In the genomic region with DNA sequence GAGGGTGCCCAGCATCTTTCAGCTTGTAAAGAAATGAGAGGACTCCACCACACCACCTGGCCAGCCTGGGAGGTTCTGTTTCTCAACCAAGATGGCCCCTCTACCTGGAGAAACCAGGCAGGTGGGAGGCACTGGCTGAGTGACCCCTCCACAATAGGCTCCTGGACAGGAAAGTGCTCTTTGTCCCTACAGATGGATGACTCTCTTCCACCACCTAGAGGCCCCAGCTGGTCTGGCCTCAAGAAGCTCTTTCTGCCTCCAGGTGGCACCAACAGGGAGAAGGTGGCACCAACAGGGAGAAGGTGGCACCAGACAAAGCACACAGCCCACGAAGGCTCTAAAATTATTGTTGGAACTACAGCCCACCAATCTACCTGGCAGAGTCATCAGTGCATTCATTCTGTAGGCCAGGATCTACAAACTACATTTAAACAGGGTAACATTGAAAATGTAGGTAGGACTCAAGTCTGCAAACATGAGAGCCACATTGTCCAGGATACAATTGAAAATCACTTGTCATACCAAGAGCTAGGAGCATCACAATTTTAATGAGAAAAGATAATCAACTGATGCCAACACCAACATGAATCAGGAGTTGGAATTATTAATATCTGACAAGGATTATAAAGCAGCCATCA, we compare ENCODE assay signal across 8 cellular contexts. TPM values are rescaled to one million over a fixed set of nuclear protein-coding genes. Genes with fewer than 3 reads are reported as not detected.
A peak's percentile ranks its signal among the peaks of the same experiment; 100 is the strongest.
DNase-seq lines count a peak whose midpoint lies in the region; ATAC-seq and TF ChIP-seq lines count a peak whose summit lies in the region.

No MANE protein-coding gene starts in this region.

- H3K27me3 Mint-ChIP-seq in Calu3 (ENCODE audit: unreplicated experiment) = no peaks in the 10 kb centered on the region

- no peak overlapping the region for H3K27ac ChIP-seq in RWPE1
- H3K27ac ChIP-seq in breast epithelium = no peak overlapping the region

- ATAC-seq in GM18502 (IDR thresholded peaks at IDR 0.05; ENCODE audit: poor library complexity, unreplicated experiment) = no peak

- H3K9me3 ChIP-seq in breast epithelium = no peaks in the 10 kb centered on the region
- H3K9me3 ChIP-seq in mucosa of stomach (ENCODE audit: control insufficient read depth, low read length) = no peaks in the 10 kb centered on the region

- H3K4me1 ChIP-seq in breast epithelium (no peaks in the 10 kb centered on the region), mucosa of stomach (ENCODE audit: control insufficient read depth, insufficient read depth, low read length) (peaks cover 90% of the 10 kb centered on the region)

- H3K4me3 ChIP-seq in breast epithelium (no peak overlapping the region), mucosa of stomach (ENCODE audit: low read length) (no peak overlapping the region), lower leg skin (ENCODE audit: low read depth, poor library complexity, severe bottlenecking) (no peak overlapping the region)

- intact Hi-C loops in Calu3 (cut with micrococcal nuclease; ENCODE audit: unreplicated experiment) (loop anchor here (1.0 to 10.0 kb wide), 2 partner anchors 53 to 69 kb away; no protein-coding TSS in a partner anchor), breast epithelium (cut with DNase I; ENCODE audit: low total_unique reads) (no loop called here), lower leg skin (cut with DNase I; ENCODE audit: low total_unique reads) (no loop called here)

- TF ChIP-seq POLR2A in breast epithelium (IDR thresholded peaks at IDR 0.05) = no peak
- no peak for TF ChIP-seq POLR2A in lower leg skin (IDR thresholded peaks at IDR 0.05)

- H3K36me3 ChIP-seq in breast epithelium (no peaks in the 10 kb centered on the region), mucosa of stomach (ENCODE audit: control insufficient read depth, insufficient read depth, low read length) (no peaks in the 10 kb centered on the region)

- H3K27me3 ChIP-seq in breast epithelium (no peaks in the 10 kb centered on the region), mucosa of stomach (ENCODE audit: control insufficient read depth, insufficient read depth, low read length) (no peaks in the 10 kb centered on the region)

- TF ChIP-seq CTCF in Calu3 (IDR thresholded peaks at IDR 0.05; ENCODE audit: unreplicated experiment) (peak; percentile 78), RWPE1 (conservative IDR thresholded peaks at IDR 0.05; ENCODE audit: low read depth) (peak; percentile 52), breast epithelium (IDR thresholded peaks at IDR 0.05) (peak in 2 of 3 donors; percentile 66 to 88), lower leg skin (IDR thresholded peaks at IDR 0.05) (no peak)

- no peaks in the 10 kb centered on the region for H3K36me3 Mint-ChIP-seq in Calu3 (ENCODE audit: insufficient read depth, unreplicated experiment)

- CTCF ChIA-PET in Calu3 (lab: Charles Lee) (interaction anchor here (0.8 to 1.2 kb wide), 2 partner anchors 28 to 72 kb away, joined by 3 read pairs; no protein-coding TSS in a partner anchor), RWPE1 (lab: Yijun Ruan, JAX) (interaction anchor here (0.5 to 1.3 kb wide), 10 partner anchors 13 to 242 kb away, joined by 3 to 8 read pairs (median 4); a partner anchor contains a TSS)

- peak overlapping the region; percentile 8 for H3K9ac ChIP-seq in mucosa of stomach (ENCODE audit: low read length)

- no peaks in the 10 kb centered on the region for H3K9me3 Mint-ChIP-seq in Calu3 (ENCODE audit: low read depth, unreplicated experiment)

- WGBS in lower leg skin, 2 donors = 50 to 62% methylated on average over 1 of the region's 1 CpG

- POLR2A ChIA-PET in RWPE1 (lab: Yijun Ruan, JAX; ENCODE audit: low non-redundant PET) = no interaction called here

- BruUV-seq in Calu3 (replicated peaks; lab: Mats Ljungman, UMichigan) = no TSS peak

- DNase-seq in Calu3 (peak; percentile 65), HK-2 (ENCODE audit: unreplicated experiment) (peak; percentile 20), RWPE1 (ENCODE audit: low spot score) (peak; percentile 44), breast epithelium (ENCODE audit: low spot score in 2 of 2) (peak in 1 of 2 donors; percentile 35), lower leg skin (ENCODE audit: low spot score in 2 of 2) (no peak), hepatic stellate cell (ENCODE audit: low spot score) (no peak)

- peaks cover 17% of the 10 kb centered on the region for H3K4me1 Mint-ChIP-seq in Calu3 (ENCODE audit: low read depth, unreplicated experiment)

- no peak overlapping the region for H3K4me3 Mint-ChIP-seq in Calu3 (ENCODE audit: low read depth, unreplicated experiment)

- H3K27ac Mint-ChIP-seq in Calu3 (ENCODE audit: unreplicated experiment) = no peak overlapping the region

RNA-seq across cellular contexts. Expression of a gene that starts 14.4 kb away (rescaled TPM):
- total RNA-seq in Calu3 (2022) = 10.3 and 14.0 TPM in 2 replicates
- total RNA-seq in breast epithelium = 10 to 100 TPM in 1 of 3 donors, 1 to 10 TPM in 1, not detected in 1; 9.2 to 27.2 TPM
- under 1 TPM; 0.19 to 0.78 (median 0.36) TPM for total RNA-seq in lower leg skin

RNA-seq across cellular contexts. Expression of a gene that starts 15.1 kb away (rescaled TPM):
- 0.76 TPM in 1 of 2 replicates, not detected in the other for total RNA-seq in Calu3 (2022)
- 1 to 10 TPM in 1 of 3 donors, under 1 TPM in 1, not detected in 1; 0.98 to 4.4 TPM for total RNA-seq in breast epithelium
- total RNA-seq in lower leg skin = not detected

RNA-seq across cellular contexts. Expression of a gene that starts 22.2 kb away (rescaled TPM):
- not detected in 2 replicates for total RNA-seq in Calu3 (2022)
- total RNA-seq in breast epithelium = 1 to 10 TPM in 1 of 3 donors, under 1 TPM in 2; 0.32 to 1.5 (median 0.66) TPM
- total RNA-seq in lower leg skin = under 1 TPM in 1 of 4 donors, not detected in 3; 0.23 TPM

RNA-seq across cellular contexts. Expression of a gene that starts 30.7 kb away (rescaled TPM):
- total RNA-seq in Calu3 (2022) (0.59 TPM in 1 of 2 replicates, not detected in the other), breast epithelium (not detected), lower leg skin (not detected)

Comparison
In these comparisons a context has a peak if more than half of its experiments do, and no peak if none do; other contexts are left out.
1. DNase-seq: peak in Calu3 (single experiment), HK-2 (single experiment) and RWPE1 (single experiment); none in lower leg skin (0 of 2) and hepatic stellate cell (single experiment).
2. CTCF ChIP-seq: peak in Calu3 (single experiment), RWPE1 (single experiment) and breast epithelium (2 of 3); none in lower leg skin (0 of 3).